In genomic region chr7:103702982-103703381, GRCh38 we compare ENCODE assay signal across 30 cellular contexts.
"Had no signal": no experiment of that assay in that cellular context is flagged by ENCODE, and none has a peak within 500 bp of the region (broad histone marks: within the 10 kb centered on the region; RNA-seq: fewer than 3 reads in every experiment).

No MANE protein-coding gene starts in this region.

- H3K4me3 ChIP-seq: breast epithelium, Peyer's patch, SJSA1 had no signal

- H3K4me3 Mint-ChIP-seq: activated CD4-positive, alpha-beta T cell treated with anti-CD3 and anti-CD28 coated beads for 36 hours; activated CD4-positive, alpha-beta T cell treated with anti-CD3 and anti-CD28 coated beads, Interleukin-2, amount 10 ng/mL, durations not matched to agents 7 days and 5 days; activated naive CD8-positive, alpha-beta T cell treated with anti-CD3 and anti-CD28 coated beads for 36 hours; activated T-cell treated with anti-CD3 and anti-CD28 coated beads, Interleukin-2, amount 50 U/mL, for 4 hours; activated T-helper 1 cell treated with anti-CD3 and anti-CD28 coated beads, Interleukin-12 subunit alpha, Interleukin-12 subunit beta, Interleukin-2, Interleukin-4 antibody, amounts not matched to agents 30 ng/mL and 10 ng/mL and 1 ng/mL, durations not matched to agents 14 hours and 24 hours and 36 hours; T-helper 1 cell treated with Interleukin-12 subunit alpha and Interleukin-12 subunit beta and Interleukin-4 antibody, amounts not matched to agents 30 μg/mL and 1 μg/mL, for 36 hours; T-helper 2 cell treated with Interferon-gamma antibody and Interleukin-4, amounts not matched to agents 5 μg/mL and 100 μg/mL, for 36 hours had no signal

- H3K27me3 ChIP-seq: breast epithelium, Peyer's patch, SJSA1 had no signal

- FAIRE-seq: TTC549 had no signal

- H3K27ac ChIP-seq: breast epithelium, Peyer's patch, SJSA1 had no signal

- H3K4me1 ChIP-seq: breast epithelium, Peyer's patch, SJSA1 had no signal

- H3K4me2 ChIP-seq: SK-N-SH had no signal

- ATAC-seq: activated CD4-positive, alpha-beta T cell treated with anti-CD3 and anti-CD28 coated beads for 36 hours; activated T-cell treated with anti-CD3 and anti-CD28 coated beads, Interleukin-2, amount 50 U/mL, for 4 hours; PC-3 had no signal

- H3K36me3 ChIP-seq: breast epithelium, Peyer's patch, SJSA1 had no signal

- H3K4me1 Mint-ChIP-seq: activated CD4-positive, alpha-beta T cell treated with anti-CD3 and anti-CD28 coated beads for 36 hours; activated CD4-positive, alpha-beta T cell treated with anti-CD3 and anti-CD28 coated beads, Interleukin-2, amount 10 ng/mL, durations not matched to agents 7 days and 5 days; activated naive CD8-positive, alpha-beta T cell treated with anti-CD3 and anti-CD28 coated beads for 36 hours had no signal

- H3K36me3 Mint-ChIP-seq: activated naive CD8-positive, alpha-beta T cell treated with anti-CD3 and anti-CD28 coated beads for 36 hours had no signal

- H3K9me3 ChIP-seq: breast epithelium, Peyer's patch, SJSA1, SK-N-SH had no signal

- H3K9ac ChIP-seq: SK-N-SH had no signal

- DNase-seq: activated CD4-positive, alpha-beta T cell treated with anti-CD3 and anti-CD28 coated beads for 36 hours; activated CD4-positive, alpha-beta T cell treated with anti-CD3 and anti-CD28 coated beads, Interleukin-2, amount 10 ng/mL, durations not matched to agents 7 days and 5 days; activated CD4-positive, alpha-beta T cell treated with anti-CD3 and anti-CD28 coated beads, Interleukin-2, amount 50 U/mL, for 48 hours; activated CD8-positive, alpha-beta memory T cell treated with anti-CD3 and anti-CD28 coated beads, Interleukin-2, amount 50 U/mL, for 4 hours; activated naive CD4-positive, alpha-beta T cell; activated naive CD4-positive, alpha-beta T cell treated with anti-CD3 and anti-CD28 coated beads, Interleukin-2, amount 50 U/mL, for 16 hours; activated naive CD8-positive, alpha-beta T cell treated with anti-CD3 and anti-CD28 coated beads for 36 hours; activated T-cell treated with anti-CD3 and anti-CD28 coated beads for 4 hours; activated T-cell treated with anti-CD3 and anti-CD28 coated beads, Interleukin-2, amount 50 U/mL, for 4 hours; amniotic stem cell; aorta; NCI-H1105 treated with DMSO at 0.1 percent for 48 hours; NCI-H1436; NCI-H1694; NCI-H1930; NCI-H2081 treated with DMSO at 0.1 percent for 48 hours; NCI-H345; NCI-H524 treated with DMSO at 0.1 percent for 48 hours; NK-92 treated with Interleukin-12 subunit alpha and Interleukin-12 subunit beta, amount 100 ng/mL, for 24 hours; PC-3; Peyer's patch; RPMI8226; SHP77 treated with DMSO at 0.1 percent for 48 hours; SK-N-SH had no signal

- H3K27ac Mint-ChIP-seq: activated CD4-positive, alpha-beta T cell treated with anti-CD3 and anti-CD28 coated beads for 36 hours; activated CD4-positive, alpha-beta T cell treated with anti-CD3 and anti-CD28 coated beads, Interleukin-2, amount 10 ng/mL, durations not matched to agents 7 days and 5 days; activated naive CD8-positive, alpha-beta T cell treated with anti-CD3 and anti-CD28 coated beads for 36 hours; activated T-helper 1 cell treated with anti-CD3 and anti-CD28 coated beads, Interleukin-12 subunit alpha, Interleukin-12 subunit beta, Interleukin-2, Interleukin-4 antibody, amounts not matched to agents 30 ng/mL and 10 ng/mL and 1 ng/mL, durations not matched to agents 14 hours and 24 hours and 36 hours; T-helper 1 cell treated with Interleukin-12 subunit alpha and Interleukin-12 subunit beta and Interleukin-4 antibody, amounts not matched to agents 30 μg/mL and 1 μg/mL, for 36 hours; T-helper 2 cell treated with Interferon-gamma antibody and Interleukin-4, amounts not matched to agents 5 μg/mL and 100 μg/mL, for 36 hours had no signal

- H3K9me3 Mint-ChIP-seq: activated CD4-positive, alpha-beta T cell treated with anti-CD3 and anti-CD28 coated beads, Interleukin-2, amount 10 ng/mL, durations not matched to agents 7 days and 5 days; activated naive CD8-positive, alpha-beta T cell treated with anti-CD3 and anti-CD28 coated beads for 36 hours; activated T-cell treated with anti-CD3 and anti-CD28 coated beads, Interleukin-2, amount 50 U/mL, for 4 hours; activated T-helper 1 cell treated with anti-CD3 and anti-CD28 coated beads, Interleukin-12 subunit alpha, Interleukin-12 subunit beta, Interleukin-2, Interleukin-4 antibody, amounts not matched to agents 30 ng/mL and 10 ng/mL and 1 ng/mL, durations not matched to agents 14 hours and 24 hours and 36 hours; T-helper 1 cell treated with Interleukin-12 subunit alpha and Interleukin-12 subunit beta and Interleukin-4 antibody, amounts not matched to agents 30 μg/mL and 1 μg/mL, for 36 hours; T-helper 2 cell treated with Interferon-gamma antibody and Interleukin-4, amounts not matched to agents 5 μg/mL and 100 μg/mL, for 36 hours had no signal
